8 cellular contexts compared by ENCODE assay signal in the genomic region with DNA sequence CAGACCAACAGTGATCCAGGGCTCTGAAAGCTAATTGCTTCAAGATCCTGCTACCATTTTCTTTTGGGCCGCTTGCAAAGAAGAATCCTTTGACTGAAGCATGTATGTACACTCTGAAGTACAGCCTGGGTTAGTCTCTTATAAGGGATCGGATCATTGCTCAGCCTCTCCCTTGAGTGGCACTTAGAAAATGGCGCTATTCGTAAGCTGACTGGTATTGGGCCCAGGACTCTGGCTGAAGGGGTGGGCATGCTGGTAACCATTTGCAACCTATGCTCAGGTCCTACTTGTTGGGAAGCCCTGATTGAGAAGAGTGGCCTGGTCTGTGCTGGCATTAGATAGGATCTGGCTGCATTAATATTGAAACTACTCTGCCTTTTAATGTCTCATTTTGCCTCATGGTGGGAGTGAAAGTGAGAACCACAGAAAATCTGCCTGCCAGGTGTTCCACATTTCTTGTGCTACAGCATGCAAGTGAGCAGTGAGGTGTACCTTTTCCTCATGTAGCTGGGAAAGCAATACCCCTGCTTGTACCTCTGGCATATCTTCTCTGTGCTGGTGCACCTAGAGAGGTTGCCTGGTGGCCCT. TPM values are rescaled to one million over a fixed set of nuclear protein-coding genes. Genes with fewer than 3 reads are reported as not detected.
A peak's percentile ranks its signal among the peaks of the same experiment; 100 is the strongest.
DNase-seq lines count a peak whose midpoint lies in the region; ATAC-seq and TF ChIP-seq lines count a peak whose summit lies in the region.

No MANE protein-coding gene starts in this region.

- H3K9me3 ChIP-seq in OCI-LY1 (ENCODE audit: low read length), result no peaks in the 10 kb centered on the region

- peak overlapping the region; percentile 69; the same call in 1 of the 2 replicates for H3K9ac ChIP-seq in OCI-LY1 (ENCODE audit: low read length)

- H3K36me3 ChIP-seq in OCI-LY1 (ENCODE audit: insufficient read depth, low read length), result peaks cover 5% of the 10 kb centered on the region; the same call in 1 of the 2 replicates

- H3K27ac ChIP-seq in OCI-LY1 (ENCODE audit: low read depth, low read length, poor library complexity, severe bottlenecking) (peak overlapping the region; percentile 98), caudate nucleus (ENCODE audit: low read depth, low read length) (no peak overlapping the region)

- ATAC-seq in GM19023 (IDR thresholded peaks at IDR 0.05; ENCODE audit: unreplicated experiment) (peak; percentile 70), HG02885 (IDR thresholded peaks at IDR 0.05; ENCODE audit: poor library complexity, unreplicated experiment) (peak; percentile 71)

- H4K20me1 ChIP-seq in OCI-LY1 (ENCODE audit: insufficient read depth, low read length), result no peaks in the 10 kb centered on the region

- DNase-seq in DMS79 (lab: John Stamatoyannopoulos, UW) (peak; percentile 49), caudate nucleus (lab: John Stamatoyannopoulos, UW) (no peak), SK-N-DZ (ENCODE audit: low spot score) (no peak), AG20443 (ENCODE audit: low spot score) (no peak), retina (no peak)

- no peaks in the 10 kb centered on the region for H3K27me3 ChIP-seq in OCI-LY1 (ENCODE audit: insufficient read depth, low read length)

- H3K4me2 ChIP-seq in OCI-LY1 (ENCODE audit: low read length), result peak overlapping the region; percentile 77

- H3F3A ChIP-seq in OCI-LY1 (ENCODE audit: insufficient read depth, low read length), result no peaks in the 10 kb centered on the region

- no peaks in the 10 kb centered on the region for H3K9me2 ChIP-seq in OCI-LY1 (ENCODE audit: low read depth, low read length)

- peaks cover 98% of the 10 kb centered on the region for H3K4me1 ChIP-seq in OCI-LY1 (ENCODE audit: insufficient read depth, low read length, severe bottlenecking)

- H3K79me2 ChIP-seq in OCI-LY1 (ENCODE audit: insufficient read depth, low read length), result peaks cover 49% of the 10 kb centered on the region

- TF ChIP-seq CTCF in OCI-LY1 (IDR thresholded peaks at IDR 0.05; ENCODE audit: low read length), result no peak

- no peak overlapping the region for H2AFZ ChIP-seq in OCI-LY1 (ENCODE audit: low read length)

- peak overlapping the region; percentile 68 for H3K4me3 ChIP-seq in OCI-LY1 (ENCODE audit: low read depth, low read length, poor library complexity, severe bottlenecking)

RNA-seq across cellular contexts. Expression of a gene that starts 0.7 kb away (rescaled TPM):
- polyA plus RNA-seq in SK-N-DZ (2014; cell fraction: cytosol; rRNA removed), result 37.1 and 55.6 TPM in 2 replicates
- 20.4 and 23.6 TPM in 2 replicates for polyA plus RNA-seq in SK-N-DZ (2014; cell fraction: nucleus; rRNA removed)
